Comparison of ENCODE assay signal across 25 cellular contexts in genomic region chr6:69064226-69064625, GRCh38.
A peak's percentile ranks its signal among the peaks of the same experiment; 100 is the strongest.
DNase-seq lines count a peak whose midpoint lies in the region; ATAC-seq, FAIRE-seq and TF ChIP-seq lines count a peak whose summit lies in the region.
"Had no signal": no experiment of that assay in that cellular context is flagged by ENCODE, and none has a peak within 500 bp of the region (broad histone marks: within the 10 kb centered on the region; RNA-seq: fewer than 3 reads in every experiment).

No MANE protein-coding gene starts in this region.

- no peaks in the 10 kb centered on the region for H3K4me1 ChIP-seq in GM23338 (ENCODE audit: insufficient read depth)

- peak overlapping the region; percentile 58; the same call in 1 of the 2 replicates for H3K27ac Mint-ChIP-seq in GM23338

- ATAC-seq in GM23338: no peak
- no peak for ATAC-seq in activated CD4-positive, CD25-positive, alpha-beta regulatory T cell treated with anti-CD3 and anti-CD28 coated beads, Interleukin-2, amount 50 U/mL, for 24 hours
- ATAC-seq: GM12878, HCT116, PC-3, SK-N-SH treated with all-trans-retinoic acid at 6 μM for 48 hours had no signal

- H2AFZ ChIP-seq in GM23338: no peak overlapping the region

- TF ChIP-seq CTCF in GM23338 (conservative IDR thresholded peaks at IDR 0.05; ENCODE audit: low read depth in 2 of 2): no peak

- no peaks in the 10 kb centered on the region for H4K20me1 ChIP-seq in GM23338 (replicated peaks; ENCODE audit: insufficient read depth)

- H3K27me3 Mint-ChIP-seq in GM23338 (ENCODE audit: insufficient read depth, low read depth, poor library complexity): no peaks in the 10 kb centered on the region

- peak; percentile 57 for DNase-seq in ACHN
- no peak for DNase-seq in GM23338 (ENCODE audit: low spot score)
- DNase-seq in kidney tubule cell (ENCODE audit: low spot score): peak; percentile 85
- no peak for DNase-seq in NCI-H146 (lab: John Stamatoyannopoulos, UW)
- DNase-seq in NCI-H128 (lab: John Stamatoyannopoulos, UW; ENCODE audit: unreplicated experiment): no peak
- no peak for DNase-seq in SKM-1 (lab: John Stamatoyannopoulos, UW; ENCODE audit: unreplicated experiment)
- DNase-seq: BE2C, DMS79 treated with DMSO at 0.1 percent for 48 hours, IMR-90, NCI-H1105, NCI-H1694, NCI-H2081 treated with DMSO at 0.1 percent for 48 hours, NCI-H2171 treated with DMSO at 0.1 percent for 48 hours, NCI-H446, NCI-H526, PC-3, SIG-M5 had no signal

- no peaks in the 10 kb centered on the region for H3F3A ChIP-seq in GM23338 (replicated peaks; ENCODE audit: low read depth)

- H3K4me3 ChIP-seq in GM23338: no peak overlapping the region
- H3K4me3 ChIP-seq: GM12878 had no signal

- no peaks in the 10 kb centered on the region for H3K36me3 ChIP-seq in GM23338 (ENCODE audit: insufficient read depth)
- H3K36me3 ChIP-seq: BE2C had no signal

- no peak overlapping the region for H3K27ac ChIP-seq in GM23338 (ENCODE audit: low read depth)
- H3K27ac ChIP-seq: KMS-11, RWPE1 had no signal

- H3K9me3 Mint-ChIP-seq in GM23338: no peaks in the 10 kb centered on the region

- no peak overlapping the region for H3K4me3 Mint-ChIP-seq in GM23338

- peak; percentile 33 for FAIRE-seq in colon (lab: Jason Lieb, UNC)
- FAIRE-seq: GM12878, H1 had no signal

- no peaks in the 10 kb centered on the region for H3K27me3 ChIP-seq in GM23338 (ENCODE audit: insufficient read depth)
- H3K27me3 ChIP-seq: BE2C had no signal

- no peaks in the 10 kb centered on the region for H3K36me3 Mint-ChIP-seq in GM23338 (ENCODE audit: low read depth)

- H3K4me1 Mint-ChIP-seq in GM23338: no peaks in the 10 kb centered on the region

- in situ Hi-C loops in ACHN (cut with HindIII; ENCODE audit: low pct_ligation_motif_present, low pct_unique_long_range_greater_than_20kb, low sequenced_read_pairs): no loop called here

- H3K9me2 ChIP-seq in GM23338 (ENCODE audit: insufficient read depth): no peaks in the 10 kb centered on the region

- H3K4me2 ChIP-seq in GM23338: no peak overlapping the region
- H3K4me2 ChIP-seq: KMS-11 had no signal

- no peaks in the 10 kb centered on the region for H3K79me2 ChIP-seq in GM23338 (replicated peaks; ENCODE audit: insufficient read depth)

TF ChIP-seq in GM23338, 12 proteins besides CTCF, POLR2A, EP300 and RAD21:
- TF ChIP-seq STAT1 (IDR thresholded peaks at IDR 0.05; ENCODE audit: unreplicated experiment) (no peak), ZNF331 (CRISPR knock-in tag; IDR thresholded peaks at IDR 0.05; ENCODE audit: low read depth) (no peak), ZNF114 (CRISPR knock-in tag; IDR thresholded peaks at IDR 0.05) (no peak), EZH2 (IDR thresholded peaks at IDR 0.05; ENCODE audit: low read depth, unreplicated experiment) (no peak), CREB1 (CRISPR knock-in tag; IDR thresholded peaks at IDR 0.05; ENCODE audit: low read depth) (no peak), REST (IDR thresholded peaks at IDR 0.05; ENCODE audit: unreplicated experiment) (no peak), JUNB (IDR thresholded peaks at IDR 0.05; ENCODE audit: unreplicated experiment) (no peak), ETS1 (IDR thresholded peaks at IDR 0.05) (no peak), ZNF462 (CRISPR knock-in tag; IDR thresholded peaks at IDR 0.05) (no peak), NANOG (IDR thresholded peaks at IDR 0.05; ENCODE audit: borderline replicate concordance) (no peak), POLR2AphosphoS5 (IDR thresholded peaks at IDR 0.05; ENCODE audit: low read depth) (no peak), EZH2phosphoT487 (IDR thresholded peaks at IDR 0.05; ENCODE audit: unreplicated experiment) (no peak)

Comparison
In these comparisons a context has a peak if more than half of its experiments do, and no peak if none do; other contexts are left out.
1. DNase-seq: peak in ACHN (single experiment) and kidney tubule cell (single experiment); none in GM23338 (single experiment), NCI-H146 (single experiment), NCI-H128 (single experiment) and SKM-1 (single experiment).